ENCODE assay signal across 8 cellular contexts in genomic region chrX:20266810-20267598, GRCh38. TPM values are rescaled to one million over a fixed set of nuclear protein-coding genes. Genes with fewer than 3 reads are reported as not detected.
DNase-seq lines count a peak whose midpoint lies in the region; TF ChIP-seq lines count a peak whose summit lies in the region.

TSS of gene RPS6KA3 (minus strand) at chrX:20266909. CDS start at chrX:20266632, 277 bp downstream.

- peak within 1 kb of the TSS; percentile 73 for H3K9ac ChIP-seq in ES-I3 (ENCODE audit: low read depth, low read length)
- peak within 1 kb of the TSS; percentile 68 for H3K9ac ChIP-seq in MM.1S (ENCODE audit: low read length)
- H3K9ac ChIP-seq in neural progenitor cell = peak within 1 kb of the TSS; percentile 35
- H3K9ac ChIP-seq in stomach smooth muscle (ENCODE audit: low read length in 2 of 2) = peak within 1 kb of the TSS; percentile 68 to 85

- H3K4me3 ChIP-seq in H7 (ENCODE audit: insufficient read depth, low read depth, low read length) = peak within 1 kb of the TSS; percentile 65
- peak within 1 kb of the TSS; percentile 69 for H3K4me3 ChIP-seq in MM.1S (ENCODE audit: low read length)
- peak within 1 kb of the TSS; percentile 91 for H3K4me3 ChIP-seq in SJCRH30
- H3K4me3 ChIP-seq in foreskin fibroblast (ENCODE audit: low read depth in 1 of 2, low read length in 2 of 2) = peak within 1 kb of the TSS; percentile 69 to 75
- H3K4me3 ChIP-seq in neural progenitor cell = peak within 1 kb of the TSS; percentile 77
- peak within 1 kb of the TSS; percentile 67 to 76 for H3K4me3 ChIP-seq in stomach smooth muscle (ENCODE audit: low read length in 2 of 2)

- peak within 1 kb of the TSS; percentile 66 for H3K27ac Mint-ChIP-seq in neural progenitor cell

- H3K27me3 Mint-ChIP-seq in neural progenitor cell (ENCODE audit: insufficient read depth, low read depth) = peaks cover 7% of the 10 kb centered on the region

- peak within 1 kb of the TSS; percentile 95 for H3K4me3 Mint-ChIP-seq in neural progenitor cell

- DNase-seq in H7 (peak; percentile 85), MM.1S (peak; percentile 84), SJCRH30 (peak; percentile 91), activated gamma-delta T cell treated with Interleukin-2 at 50 U/mL for 16 hours (peak; percentile 87), foreskin fibroblast (peak; percentile 81 to 93), neural progenitor cell (ENCODE audit: low spot score) (peak; percentile 89)

- peak within 1 kb of the TSS; percentile 70 for H3K4me2 ChIP-seq in MM.1S (ENCODE audit: low read depth, low read length)
- peak within 1 kb of the TSS; percentile 81 for H3K4me2 ChIP-seq in neural progenitor cell

- H3F3A ChIP-seq in MM.1S (ENCODE audit: insufficient read depth, low read length) (peaks cover 3% of the 10 kb centered on the region), neural progenitor cell (ENCODE audit: low read depth) (peaks cover 4% of the 10 kb centered on the region)

- no peaks in the 10 kb centered on the region for H3K36me3 Mint-ChIP-seq in neural progenitor cell

- H2AFZ ChIP-seq in MM.1S (ENCODE audit: low read length) = peak within 1 kb of the TSS; percentile 75
- peak within 1 kb of the TSS; percentile 26 for H2AFZ ChIP-seq in neural progenitor cell (replicated peaks)

- no peaks in the 10 kb centered on the region for H3K9me3 Mint-ChIP-seq in neural progenitor cell

- H3K4me1 Mint-ChIP-seq in neural progenitor cell = peaks cover 9% of the 10 kb centered on the region

- no peaks in the 10 kb centered on the region for H3K9me2 ChIP-seq in MM.1S (replicated peaks; ENCODE audit: insufficient read depth, low read length)

- H4K20me1 ChIP-seq in MM.1S (ENCODE audit: insufficient read depth, low read length) (no peaks in the 10 kb centered on the region), neural progenitor cell (ENCODE audit: low read depth) (peaks cover 33% of the 10 kb centered on the region)

- H3K27me3 ChIP-seq in H7 (ENCODE audit: control insufficient read depth, insufficient read depth, low read length) (peaks cover 22% of the 10 kb centered on the region), MM.1S (replicated peaks; ENCODE audit: insufficient read depth, low read length) (no peaks in the 10 kb centered on the region), SJCRH30 (no peaks in the 10 kb centered on the region), neural progenitor cell (peaks cover 42% of the 10 kb centered on the region), stomach smooth muscle (ENCODE audit: control insufficient read depth in 1 of 2, insufficient read depth in 2 of 2, low read length in 2 of 2) (peaks cover 0 to 2% of the 10 kb centered on the region in 2 donors)

- peaks cover 42% of the 10 kb centered on the region for H3K79me2 ChIP-seq in MM.1S (ENCODE audit: low read length)
- H3K79me2 ChIP-seq in neural progenitor cell (ENCODE audit: low read depth) = peaks cover 43% of the 10 kb centered on the region

- TF ChIP-seq CTCF in MM.1S (IDR thresholded peaks at IDR 0.05; ENCODE audit: low read length) (no peak), foreskin fibroblast (IDR thresholded peaks at IDR 0.05; ENCODE audit: low read depth, low read length) (no peak), neural progenitor cell (IDR thresholded peaks at IDR 0.05) (no peak)

- H3K9me3 ChIP-seq in ES-I3 (ENCODE audit: control insufficient read depth, insufficient read depth, low read length) (no peaks in the 10 kb centered on the region), MM.1S (replicated peaks; ENCODE audit: insufficient read depth, low read length) (no peaks in the 10 kb centered on the region), SJCRH30 (replicated peaks) (no peaks in the 10 kb centered on the region), neural progenitor cell (ENCODE audit: low read depth) (no peaks in the 10 kb centered on the region), stomach smooth muscle (ENCODE audit: control insufficient read depth in 2 of 2, low read length in 2 of 2) (no peaks in the 10 kb centered on the region)

- H3K27ac ChIP-seq in MM.1S (ENCODE audit: low read length) (peak within 1 kb of the TSS; percentile 35; the same call in 1 of the 2 replicates), SJCRH30 (peak within 1 kb of the TSS; percentile 55), neural progenitor cell (no peak within 1 kb of the TSS), stomach smooth muscle (ENCODE audit: low read length) (peak within 1 kb of the TSS; percentile 72)

- no peaks in the 10 kb centered on the region for H3K36me3 ChIP-seq in ES-I3 (ENCODE audit: insufficient read depth, low read length)
- no peaks in the 10 kb centered on the region for H3K36me3 ChIP-seq in H7 (replicated peaks; ENCODE audit: control insufficient read depth, insufficient read depth, low read length)
- H3K36me3 ChIP-seq in MM.1S (replicated peaks; ENCODE audit: insufficient read depth, low read length) = no peaks in the 10 kb centered on the region
- H3K36me3 ChIP-seq in SJCRH30 = no peaks in the 10 kb centered on the region
- H3K36me3 ChIP-seq in neural progenitor cell = no peaks in the 10 kb centered on the region
- H3K36me3 ChIP-seq in stomach smooth muscle (ENCODE audit: control insufficient read depth in 2 of 2, insufficient read depth in 2 of 2, low read length in 2 of 2) = no peaks in the 10 kb centered on the region

- H3K4me1 ChIP-seq in ES-I3 (ENCODE audit: insufficient read depth, low read length) (peaks cover 2% of the 10 kb centered on the region; the same call in 1 of the 2 replicates), MM.1S (ENCODE audit: low read length) (peaks cover 13% of the 10 kb centered on the region; the same call in 1 of the 2 replicates), SJCRH30 (peaks cover 15% of the 10 kb centered on the region), neural progenitor cell (no peaks in the 10 kb centered on the region), stomach smooth muscle (ENCODE audit: control insufficient read depth, insufficient read depth, low read length) (peaks cover 4% of the 10 kb centered on the region)

RNA-seq across cellular contexts. Expression of gene RPS6KA3, which starts in this region (rescaled TPM):
- total RNA-seq in H7 (2014; rRNA removed; shearing (Covaris generic)) = 8.3 and 12.7 TPM in 2 replicates
- 89.3 and 92.0 TPM in 2 replicates for total RNA-seq in SJCRH30 (2014; rRNA removed; shearing (Covaris generic))
- 20.9 and 32.2 TPM in 2 replicates for total RNA-seq in neural progenitor cell (ENCODE audit: low replicate concordance)
